ENCODE assay signal across 25 cellular contexts in genomic region chr20:58783515-58783914, GRCh38.
"Had no signal": no experiment of that assay in that cellular context is flagged by ENCODE, and none has a peak within 500 bp of the region (broad histone marks: within the 10 kb centered on the region; RNA-seq: fewer than 3 reads in every experiment).

No MANE protein-coding gene starts in this region.

- H3K4me3 ChIP-seq: coronary artery, dorsolateral prefrontal cortex, esophagus muscularis mucosa, gastroesophageal sphincter, heart right ventricle, left lung, lower lobe of right lung, mucosa of descending colon had no signal

- H3K4me3 Mint-ChIP-seq: mesothelial cell of epicardium had no signal

- H3K9me3 ChIP-seq: esophagus muscularis mucosa, gastroesophageal sphincter, heart right ventricle, left lung, lower lobe of right lung, mucosa of descending colon had no signal

- H3K4me1 Mint-ChIP-seq: mesothelial cell of epicardium had no signal

- FAIRE-seq: colon, endothelial cell of umbilical vein, frontal cortex, islet of Langerhans, keratinocyte had no signal

- H3K9me3 Mint-ChIP-seq: mesothelial cell of epicardium had no signal

- H3K27ac ChIP-seq: coronary artery, dorsolateral prefrontal cortex, esophagus muscularis mucosa, foreskin keratinocyte, gastroesophageal sphincter, heart right ventricle, left lung, lower lobe of right lung had no signal

- ATAC-seq: foreskin keratinocyte, gastroesophageal sphincter, left colon, left lung, left ventricle myocardium superior, lower lobe of right lung, mucosa of descending colon had no signal

- DNase-seq: dermis blood vessel endothelial cell; dorsolateral prefrontal cortex; effector CD4-positive, alpha-beta T cell; effector memory CD4-positive, alpha-beta T cell; foreskin keratinocyte; glutamatergic neuron; head of caudate nucleus; heart right ventricle; hippocampal formation; kidney glomerular epithelial cell; left colon; left lung; left ventricle myocardium superior; lower lobe of right lung; mesenchymal stem cell; mucosa of descending colon had no signal

- H3K36me3 Mint-ChIP-seq: mesothelial cell of epicardium had no signal

- H3K36me3 ChIP-seq: esophagus muscularis mucosa, gastroesophageal sphincter, heart right ventricle, left lung, lower lobe of right lung had no signal

- H3K4me1 ChIP-seq: esophagus muscularis mucosa, foreskin keratinocyte, gastroesophageal sphincter, heart right ventricle, left lung, lower lobe of right lung had no signal

- H3K27ac Mint-ChIP-seq: mesothelial cell of epicardium had no signal
